ENCODE assay signal across 14 cellular contexts in genomic region chr1:223711173-223711572, GRCh38. TPM values are rescaled to one million over a fixed set of nuclear protein-coding genes. Genes with fewer than 3 reads are reported as not detected.
DNase-seq lines count a peak whose midpoint lies in the region; ATAC-seq and TF ChIP-seq lines count a peak whose summit lies in the region.
"Had no signal": no experiment of that assay in that cellular context is flagged by ENCODE, and none has a peak within 500 bp of the region (broad histone marks: within the 10 kb centered on the region; RNA-seq: fewer than 3 reads in every experiment).

No MANE protein-coding gene starts in this region.

- H3K9me3 Mint-ChIP-seq in Caco-2 (ENCODE audit: unreplicated experiment): no peaks in the 10 kb centered on the region
- no peaks in the 10 kb centered on the region for H3K9me3 Mint-ChIP-seq in T-cell

- peaks cover 53% of the 10 kb centered on the region for H3K4me1 Mint-ChIP-seq in Caco-2 (ENCODE audit: low read depth, unreplicated experiment)
- peaks cover 49 to 69% (median 54%) of the 10 kb centered on the region in 3 donors for H3K4me1 Mint-ChIP-seq in T-cell

- intact Hi-C loops in Caco-2 (cut with micrococcal nuclease; ENCODE audit: unreplicated experiment): loop anchor here (2.0 to 5.0 kb wide), 3 partner anchors 136 to 502 kb away; partner anchors contain the start of gene TP53BP2

- POLR2A ChIA-PET in Caco-2 (lab: Charles Lee) (interaction anchor here (1.3 kb wide), 2 partner anchors 8 to 10 kb away, joined by 4 to 5 read pairs; no protein-coding TSS in a partner anchor), T-cell (lab: Charles Lee) (no interaction called here)

- H3K36me3 ChIP-seq in Caco-2 (ENCODE audit: control insufficient read depth, insufficient read depth, low read length) (peaks cover under 1% of the 10 kb centered on the region), gastroesophageal sphincter (no peaks in the 10 kb centered on the region), brain microvascular endothelial cell (replicated peaks) (peaks cover 23% of the 10 kb centered on the region)
- H3K36me3 ChIP-seq: upper lobe of left lung had no signal

- no peak for TF ChIP-seq CTCF in Caco-2 (IDR thresholded peaks at IDR 0.05; ENCODE audit: insufficient read depth in 1 of 2, low read depth in 1 of 2, low read length in 1 of 2, severe bottlenecking in 1 of 2, unreplicated experiment in 1 of 2)
- no peak for TF ChIP-seq CTCF in gastroesophageal sphincter (IDR thresholded peaks at IDR 0.05)
- TF ChIP-seq CTCF in brain microvascular endothelial cell (IDR thresholded peaks at IDR 0.05; ENCODE audit: low read depth, low read length, missing control alignments): no peak

- H3K4me3 ChIP-seq in Caco-2 (ENCODE audit: low read depth, low read length) (no peak overlapping the region), gastroesophageal sphincter (no peak overlapping the region), brain microvascular endothelial cell (ENCODE audit: low read depth, low read length) (no peak overlapping the region)

- H3K27ac ChIP-seq in gastroesophageal sphincter (peak overlapping the region in 3 of 4 donors; percentile 18 to 98 (median 98)), brain microvascular endothelial cell (no peak overlapping the region)

- no TSS peak for BruUV-seq in Caco-2 (replicated peaks; lab: Mats Ljungman, UMichigan)

- peak overlapping the region; percentile 73 for H3K4me3 Mint-ChIP-seq in Caco-2 (ENCODE audit: unreplicated experiment)
- H3K4me3 Mint-ChIP-seq in T-cell: peak overlapping the region; percentile 76 to 83 (median 77)

- in situ Hi-C loops in brain microvascular endothelial cell (cut with HindIII; ENCODE audit: low pct_ligation_motif_present, low sequenced_read_pairs): no loop called here

- no peaks in the 10 kb centered on the region for H3K27me3 Mint-ChIP-seq in Caco-2 (ENCODE audit: insufficient read depth, unreplicated experiment)
- no peaks in the 10 kb centered on the region for H3K27me3 Mint-ChIP-seq in T-cell

- no peak for TF ChIP-seq EP300 in gastroesophageal sphincter (IDR thresholded peaks at IDR 0.05)

- TF ChIP-seq POLR2A in gastroesophageal sphincter (IDR thresholded peaks at IDR 0.05): no peak

- CTCF ChIA-PET in Caco-2 (lab: Charles Lee) (interaction anchor here (0.6 kb wide), 1 partner anchor 574 kb away, joined by 4 read pairs; no protein-coding TSS in a partner anchor), T-cell (lab: Charles Lee) (interaction anchor here (0.5 to 0.6 kb wide), 3 partner anchors 20 to 48 kb away, joined by 3 to 4 read pairs (median 3); no protein-coding TSS in a partner anchor)

- H3K9me3 ChIP-seq in Caco-2 (no peaks in the 10 kb centered on the region), gastroesophageal sphincter (no peaks in the 10 kb centered on the region)
- H3K9me3 ChIP-seq: SJSA1, upper lobe of left lung had no signal

- H3K36me3 Mint-ChIP-seq in Caco-2 (ENCODE audit: insufficient read depth, unreplicated experiment) (peaks cover 21% of the 10 kb centered on the region), T-cell (no peaks in the 10 kb centered on the region)

- 33 to 80% methylated on average over 1 of the region's 1 CpG for WGBS in gastroesophageal sphincter (ENCODE audit: low coverage in 1 of 2), 2 donors

- no peaks in the 10 kb centered on the region for H3K27me3 ChIP-seq in Caco-2 (replicated peaks; ENCODE audit: control insufficient read depth, insufficient read depth, low read length)
- no peaks in the 10 kb centered on the region for H3K27me3 ChIP-seq in gastroesophageal sphincter
- H3K27me3 ChIP-seq in brain microvascular endothelial cell (replicated peaks): no peaks in the 10 kb centered on the region
- H3K27me3 ChIP-seq: SJSA1, upper lobe of left lung had no signal

- ATAC-seq in T-cell (replicated peaks in 1 of 4) (no peak), gastroesophageal sphincter (no peak)

- H3K27ac Mint-ChIP-seq in Caco-2 (ENCODE audit: unreplicated experiment) (no peak overlapping the region), T-cell (peak overlapping the region; percentile 89 to 90)

- peak; percentile 66 for DNase-seq in A172 (ENCODE audit: low spot score)
- DNase-seq in Caco-2: no peak
- no peak for DNase-seq in T-cell
- no peak for DNase-seq in OCI-M2 (lab: John Stamatoyannopoulos, UW; ENCODE audit: unreplicated experiment)
- no peak for DNase-seq in NCI-H82 treated with DMSO at 0.1 percent for 48 hours (lab: John Stamatoyannopoulos, UW; ENCODE audit: unreplicated experiment)
- no peak for DNase-seq in brain microvascular endothelial cell
- DNase-seq in activated effector memory CD4-positive, alpha-beta T cell treated with Interleukin-2 at 50 U/mL for 16 hours: no peak
- DNase-seq: DMS79, NCI-H1436, occipital lobe, upper lobe of left lung had no signal

- H3K4me1 ChIP-seq in Caco-2: peaks cover 82% of the 10 kb centered on the region
- peaks cover 9 to 74% (median 47%) of the 10 kb centered on the region in 3 donors for H3K4me1 ChIP-seq in gastroesophageal sphincter

RNA-seq across cellular contexts. Expression of gene CAPN2, which starts 1.2 kb away (rescaled TPM):
- 432 and 455 TPM in 2 replicates for total RNA-seq in A172 (2014; rRNA removed; shearing (Covaris generic))
- total RNA-seq in Caco-2 (2022) (151 and 157 TPM in 2 replicates), T-cell (100 to 1,000 TPM; 146 to 206 (median 169) TPM), gastroesophageal sphincter (100 to 1,000 TPM; 140 to 174 (median 149) TPM)

RNA-seq across cellular contexts. Expression of gene CAPN8, which starts 45.7 kb away (rescaled TPM):
- not detected in 2 replicates for total RNA-seq in A172 (2014; rRNA removed; shearing (Covaris generic))
- total RNA-seq in Caco-2 (2022) (4.1 and 6.7 TPM in 2 replicates), T-cell (under 1 TPM; 0.38 to 0.99 (median 0.56) TPM), gastroesophageal sphincter (under 1 TPM in 1 of 4 donors, not detected in 3; 0.45 TPM)
- total RNA-seq: H4, occipital lobe, SJSA1 had no signal
